ENCODE assay signal across 17 cellular contexts in the genomic region with DNA sequence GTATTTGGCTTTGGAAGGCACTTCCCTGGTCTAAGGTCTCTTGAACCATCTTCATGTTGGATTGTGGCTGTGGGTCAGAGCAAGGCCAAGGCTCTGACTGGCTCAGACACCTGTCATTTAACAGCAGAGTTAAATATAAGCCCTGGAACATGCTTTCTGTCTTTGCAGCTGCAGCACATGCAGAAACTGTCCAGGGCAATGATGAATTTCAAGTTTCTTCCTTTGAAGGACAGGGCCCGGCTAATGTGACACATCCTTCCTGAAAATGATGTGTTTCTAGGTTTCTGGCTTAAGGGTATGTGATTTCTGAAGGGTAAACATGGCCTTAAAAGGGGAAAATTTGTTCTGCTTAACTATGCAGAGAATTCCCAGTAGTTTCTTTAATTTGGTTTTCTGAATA. TPM values are rescaled to one million over a fixed set of nuclear protein-coding genes. Genes with fewer than 3 reads are reported as not detected.
DNase-seq lines count a peak whose midpoint lies in the region; ATAC-seq and TF ChIP-seq lines count a peak whose summit lies in the region.
"Had no signal": no experiment of that assay in that cellular context is flagged by ENCODE, and none has a peak within 500 bp of the region (broad histone marks: within the 10 kb centered on the region; RNA-seq: fewer than 3 reads in every experiment).

No MANE protein-coding gene starts in this region.

- no peak overlapping the region for H2AFZ ChIP-seq in Karpas-422 (ENCODE audit: low read length)

- no peaks in the 10 kb centered on the region for H3K9me2 ChIP-seq in Karpas-422 (replicated peaks; ENCODE audit: insufficient read depth, low read length)

- intact Hi-C loops in lower lobe of right lung (cut with DNase I) = no loop called here

- no peak for TF ChIP-seq CTCF in GM12865 (IDR thresholded peaks at IDR 0.05; ENCODE audit: insufficient read depth, low read depth, low read length, missing control alignments)
- TF ChIP-seq CTCF in lower lobe of right lung (IDR thresholded peaks at IDR 0.05) = no peak

- no peak overlapping the region for H3K4me3 ChIP-seq in GM12865 (ENCODE audit: low read depth, low read length)
- H3K4me3 ChIP-seq in Karpas-422 (ENCODE audit: low read length) = no peak overlapping the region
- no peak overlapping the region for H3K4me3 ChIP-seq in lower lobe of right lung
- H3K4me3 ChIP-seq: HAP-1, SJSA1 had no signal

- H3K9me3 ChIP-seq in Karpas-422 (ENCODE audit: low read length) (no peaks in the 10 kb centered on the region), lower lobe of right lung (no peaks in the 10 kb centered on the region)
- H3K9me3 ChIP-seq: HAP-1, SJSA1 had no signal

- H3K4me1 ChIP-seq in Karpas-422 (ENCODE audit: low read length) (peaks cover 11% of the 10 kb centered on the region), lower lobe of right lung (no peaks in the 10 kb centered on the region)
- H3K4me1 ChIP-seq: HAP-1, SJSA1 had no signal

- no peak overlapping the region for H3K9ac ChIP-seq in Karpas-422 (ENCODE audit: low read length)

- no peak for ATAC-seq in lower lobe of right lung
- ATAC-seq: CD8-positive, alpha-beta T cell had no signal

- no peaks in the 10 kb centered on the region for H4K20me1 ChIP-seq in Karpas-422 (ENCODE audit: insufficient read depth, low read depth, low read length)

- H3K36me3 ChIP-seq in Karpas-422 (ENCODE audit: insufficient read depth, low read length) = no peaks in the 10 kb centered on the region
- no peaks in the 10 kb centered on the region for H3K36me3 ChIP-seq in lower lobe of right lung
- H3K36me3 ChIP-seq: HAP-1, SJSA1 had no signal

- H3K79me2 ChIP-seq in Karpas-422 (ENCODE audit: low read length) = no peaks in the 10 kb centered on the region

- DNase-seq in GM12865 (ENCODE audit: low read depth) (peak; percentile 4), Karpas-422 (peak; percentile 43), RPMI7951 (ENCODE audit: low read depth) (peak; percentile 5), myocyte (ENCODE audit: low read depth) (peak; percentile 50), lower lobe of right lung (no peak), NCI-H82 treated with DMSO at 0.1 percent for 48 hours (lab: John Stamatoyannopoulos, UW; ENCODE audit: unreplicated experiment) (no peak), HuH-7.5 (ENCODE audit: low spot score) (no peak)
- DNase-seq: CD8-positive, alpha-beta T cell; DND-41; MV-4-11; NCI-H146; NCI-H2081 treated with DMSO at 0.1 percent for 48 hours; NCI-H2227 treated with DMSO at 0.1 percent for 48 hours; NCI-H748 treated with DMSO at 0.1 percent for 48 hours; RPMI8226 had no signal

- no peaks in the 10 kb centered on the region for H3K27me3 ChIP-seq in Karpas-422 (ENCODE audit: low read length)
- H3K27me3 ChIP-seq in lower lobe of right lung (ENCODE audit: low read depth) = no peaks in the 10 kb centered on the region

- no peak overlapping the region for H3K4me2 ChIP-seq in Karpas-422 (ENCODE audit: low read depth, low read length, poor library complexity, severe bottlenecking)

- no peak overlapping the region for H3K27ac ChIP-seq in Karpas-422 (ENCODE audit: low read length)
- H3K27ac ChIP-seq in lower lobe of right lung = no peak overlapping the region
- H3K27ac ChIP-seq: SJSA1 had no signal

RNA-seq across cellular contexts. Expression of a gene that starts 34.0 kb away (rescaled TPM):
- total RNA-seq in Karpas-422 (2014; rRNA removed; shearing (Covaris generic); ENCODE audit: low replicate concordance) = 10.5 and 15.7 TPM in 2 replicates
- 13.9 and 14.9 TPM in 2 replicates for total RNA-seq in RPMI7951 (2014; rRNA removed; shearing (Covaris generic))
- total RNA-seq in myocyte (11.6 and 13.5 TPM in 2 replicates), lower lobe of right lung (12.2 TPM)
- 11.6 TPM for polyA plus RNA-seq in myocyte (2012)

Comparison
In these comparisons a context has a peak if more than half of its experiments do, and no peak if none do; other contexts are left out.
1. DNase-seq: peak in GM12865 (single experiment), Karpas-422 (single experiment), RPMI7951 (single experiment) and myocyte (single experiment); none in lower lobe of right lung (single experiment), NCI-H82 treated with DMSO at 0.1 percent for 48 hours (single experiment) and HuH-7.5 (single experiment).